8 cellular contexts compared by ENCODE assay signal in the genomic region with DNA sequence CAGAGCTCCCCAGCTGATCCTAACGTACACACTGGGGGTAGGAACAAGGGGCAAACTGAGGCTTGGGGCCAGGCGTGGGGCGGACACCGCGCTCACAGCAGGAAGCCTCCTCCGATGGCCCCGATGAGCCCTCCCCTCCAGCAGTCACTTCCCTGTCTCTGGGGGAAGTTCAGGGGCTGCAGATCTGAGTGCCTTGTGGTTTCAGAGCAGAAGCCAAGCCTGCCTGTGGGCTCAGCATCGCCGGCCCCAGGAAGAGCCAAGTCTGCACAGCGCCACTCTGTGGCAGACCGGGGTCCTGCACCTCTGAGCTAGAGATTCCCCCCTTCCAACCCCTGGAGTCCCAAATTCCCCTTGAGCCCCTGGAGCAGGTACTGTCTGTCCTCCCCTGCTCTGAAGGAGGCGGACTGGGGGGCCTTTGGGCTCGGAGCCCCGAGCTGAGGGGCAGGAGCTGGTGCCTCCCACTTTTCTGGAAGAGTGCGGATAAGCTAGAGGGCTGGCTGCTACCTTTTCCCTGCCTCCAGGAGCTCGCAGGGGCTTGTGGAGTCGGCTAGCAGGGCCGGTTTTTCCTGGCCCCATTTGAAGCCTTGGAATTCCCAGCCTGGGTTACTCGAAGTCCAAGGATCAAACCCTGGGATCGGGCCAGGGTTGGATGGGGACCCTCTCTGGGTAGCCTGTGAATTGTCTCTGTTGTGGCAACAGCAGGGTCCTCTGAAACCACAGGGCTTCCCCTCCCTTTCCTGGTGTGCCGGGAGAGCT. TPM values are rescaled to one million over a fixed set of nuclear protein-coding genes. Genes with fewer than 3 reads are reported as not detected.
DNase-seq lines count a peak whose midpoint lies in the region; ATAC-seq and TF ChIP-seq lines count a peak whose summit lies in the region.

No MANE protein-coding gene starts in this region.

- peaks cover 21 to 31% of the 10 kb centered on the region in 2 donors for H3K4me1 Mint-ChIP-seq in natural killer cell treated with Interleukin-12 subunit alpha and Interleukin-12 subunit beta and Interleukin-15 and Interleukin-18, amount 100 ng/mL, for 72 hours (ENCODE audit: low read depth in 2 of 2)

- peak; percentile 40 for ATAC-seq in HG03159 (IDR thresholded peaks at IDR 0.05; ENCODE audit: unreplicated experiment)
- peak; percentile 84 to 86 for ATAC-seq in natural killer cell treated with Interleukin-12 subunit alpha and Interleukin-12 subunit beta and Interleukin-15 and Interleukin-18, amount 100 ng/mL, for 72 hours

- peak overlapping the region; percentile 47 to 81 for H3K27ac Mint-ChIP-seq in natural killer cell treated with Interleukin-12 subunit alpha and Interleukin-12 subunit beta and Interleukin-15 and Interleukin-18, amount 100 ng/mL, for 72 hours

- no peaks in the 10 kb centered on the region for H3K36me3 Mint-ChIP-seq in natural killer cell treated with Interleukin-12 subunit alpha and Interleukin-12 subunit beta and Interleukin-15 and Interleukin-18, amount 100 ng/mL, for 72 hours

- peak overlapping the region in 3 of 4 donors; percentile 9 to 64 (median 20) for H3K4me3 ChIP-seq in Peyer's patch

- TF ChIP-seq CTCF in Peyer's patch (IDR thresholded peaks at IDR 0.05) = peak; percentile 77 to 95 (median 80)

- no peaks in the 10 kb centered on the region for H3K9me3 Mint-ChIP-seq in natural killer cell treated with Interleukin-12 subunit alpha and Interleukin-12 subunit beta and Interleukin-15 and Interleukin-18, amount 100 ng/mL, for 72 hours

- H3K4me1 ChIP-seq in Peyer's patch = peaks cover 5 to 52% (median 42%) of the 10 kb centered on the region in 4 donors

- peak overlapping the region; percentile 87 to 93 (median 90) for H3K27ac ChIP-seq in Peyer's patch

- no peak for TF ChIP-seq POLR2A in Peyer's patch (IDR thresholded peaks at IDR 0.05)

- no peaks in the 10 kb centered on the region for H3K36me3 ChIP-seq in Peyer's patch

- peak; percentile 35 for DNase-seq in NCI-H345 (lab: John Stamatoyannopoulos, UW)
- no peak for DNase-seq in NCI-H345 treated with DMSO at 0.1 percent for 48 hours (lab: John Stamatoyannopoulos, UW; ENCODE audit: unreplicated experiment)
- DNase-seq in Peyer's patch = peak; percentile 78 to 92 (median 88)
- DNase-seq in activated T-helper 1 cell treated with Interleukin-2 at 50 U/mL for 16 hours (ENCODE audit: low read depth) = peak; percentile 56
- peak; percentile 49 for DNase-seq in fibroblast of gingiva (ENCODE audit: low read depth)
- DNase-seq in natural killer cell treated with Interleukin-12 subunit alpha and Interleukin-12 subunit beta and Interleukin-15 and Interleukin-18, amount 100 ng/mL, for 72 hours (ENCODE audit: low spot score) = peak; percentile 89
- DNase-seq in stimulated activated naive CD4-positive, alpha-beta T cell (lab: John Stamatoyannopoulos, UW) = peak; percentile 43 to 75 (median 64)

- peak overlapping the region; percentile 71 for H3K4me3 Mint-ChIP-seq in natural killer cell treated with Interleukin-12 subunit alpha and Interleukin-12 subunit beta and Interleukin-15 and Interleukin-18, amount 100 ng/mL, for 72 hours

- no peaks in the 10 kb centered on the region for H3K9me3 ChIP-seq in Peyer's patch

- H3K27me3 Mint-ChIP-seq in natural killer cell treated with Interleukin-12 subunit alpha and Interleukin-12 subunit beta and Interleukin-15 and Interleukin-18, amount 100 ng/mL, for 72 hours = no peaks in the 10 kb centered on the region

- no peaks in the 10 kb centered on the region for H3K27me3 ChIP-seq in Peyer's patch

RNA-seq across cellular contexts. Expression of a gene that starts 2.9 kb away (rescaled TPM):
- total RNA-seq in Peyer's patch = 100 to 1,000 TPM in 3 of 4 donors, 10 to 100 TPM in 1; 79.7 to 196 (median 143) TPM
- total RNA-seq in natural killer cell treated with Interleukin-12 subunit alpha and Interleukin-12 subunit beta and Interleukin-15 and Interleukin-18, amount 100 ng/mL, for 72 hours = 100 to 1,000 TPM in 1 of 2 donors, 10 to 100 TPM in 1; 84.9 to 146 TPM
